ENCODE assay signal across 8 cellular contexts in the genomic region with DNA sequence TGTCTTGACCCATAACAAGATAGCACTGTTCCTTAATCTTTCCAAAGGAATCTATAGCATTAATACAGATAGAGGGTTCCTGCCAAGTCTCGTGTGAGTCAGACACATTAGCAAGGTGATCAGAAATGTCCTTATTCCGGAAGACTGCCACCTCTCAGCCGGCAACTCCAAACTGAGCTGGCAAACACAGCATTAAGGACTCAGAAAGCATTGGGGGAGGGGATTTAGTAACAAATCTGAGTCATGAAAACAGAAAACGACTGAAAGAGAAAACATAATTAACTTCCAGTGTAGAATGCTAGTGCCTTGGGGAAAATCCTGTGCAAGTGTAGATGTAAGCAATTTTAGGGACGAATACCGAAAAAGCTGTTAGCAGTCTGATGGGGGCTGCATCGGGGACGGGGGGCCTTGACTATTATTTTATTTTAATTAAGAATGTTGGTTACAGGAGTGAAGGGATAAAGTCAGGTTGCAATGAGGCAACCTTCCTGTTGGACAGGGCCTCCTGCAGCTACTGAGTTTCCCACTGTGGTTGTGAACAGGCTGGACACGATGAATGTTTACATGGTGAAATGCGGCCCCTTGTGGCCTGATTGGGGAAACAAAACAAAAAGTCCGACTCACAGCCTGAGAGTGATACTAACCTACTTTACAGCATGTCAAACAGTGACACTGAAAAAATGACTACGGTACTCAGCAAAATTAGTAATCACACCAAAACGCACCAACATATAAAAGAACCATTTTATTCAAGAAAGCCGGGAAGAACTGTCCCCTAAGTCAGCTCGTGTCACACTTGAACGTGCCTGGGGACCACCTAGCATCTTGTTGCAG. TPM values are rescaled to one million over a fixed set of nuclear protein-coding genes. Genes with fewer than 3 reads are reported as not detected.
DNase-seq lines count a peak whose midpoint lies in the region; ATAC-seq and TF ChIP-seq lines count a peak whose summit lies in the region.

No MANE protein-coding gene starts in this region.

- peaks cover 10% of the 10 kb centered on the region for H3K27me3 Mint-ChIP-seq in CD8-positive, alpha-beta T cell (ENCODE audit: low read depth)
- H3K27me3 Mint-ChIP-seq in activated T-helper 1 cell treated with anti-CD3 and anti-CD28 coated beads, Interleukin-12 subunit alpha, Interleukin-12 subunit beta, Interleukin-2, Interleukin-4 antibody, amounts not matched to agents 30 ng/mL and 10 ng/mL and 1 ng/mL, durations not matched to agents 14 hours and 24 hours and 36 hours (ENCODE audit: insufficient read depth): peaks cover 7% of the 10 kb centered on the region

- TF ChIP-seq CTCF in CD8-positive, alpha-beta T cell (IDR thresholded peaks at IDR 0.05): peak; percentile 46
- peak; percentile 89 for TF ChIP-seq CTCF in osteoblast (IDR thresholded peaks at IDR 0.05; ENCODE audit: extremely low read depth, low read depth, low read length)

- no peak overlapping the region for H3K27ac Mint-ChIP-seq in CD8-positive, alpha-beta T cell
- no peak overlapping the region for H3K27ac Mint-ChIP-seq in activated T-helper 1 cell treated with anti-CD3 and anti-CD28 coated beads, Interleukin-12 subunit alpha, Interleukin-12 subunit beta, Interleukin-2, Interleukin-4 antibody, amounts not matched to agents 30 ng/mL and 10 ng/mL and 1 ng/mL, durations not matched to agents 14 hours and 24 hours and 36 hours

- DNase-seq in CD8-positive, alpha-beta T cell: peak in 4 of 7 experiments; percentile 9 to 55 (median 22)
- DNase-seq in HT-29 (ENCODE audit: low spot score) (peak; percentile 83), NCI-H748 (lab: John Stamatoyannopoulos, UW; ENCODE audit: unreplicated experiment) (peak; percentile 76), globus pallidus (ENCODE audit: low spot score) (peak; percentile 77), osteoblast (ENCODE audit: insufficient read length, low spot score, missing footprints) (peak; percentile 84)
- peak; percentile 15 for DNase-seq in activated T-helper 1 cell treated with anti-CD3 and anti-CD28 coated beads, Interleukin-12 subunit alpha, Interleukin-12 subunit beta, Interleukin-2, Interleukin-4 antibody, amounts not matched to agents 30 ng/mL and 10 ng/mL and 1 ng/mL, durations not matched to agents 14 hours and 24 hours and 36 hours (ENCODE audit: low spot score)

- H3K4me1 ChIP-seq in CD8-positive, alpha-beta T cell (ENCODE audit: insufficient read depth, low read length): no peaks in the 10 kb centered on the region
- peaks cover 21% of the 10 kb centered on the region for H3K4me1 ChIP-seq in osteoblast (ENCODE audit: insufficient read depth, low read length)

- H3K9me3 ChIP-seq in CD8-positive, alpha-beta T cell (ENCODE audit: low read length): no peaks in the 10 kb centered on the region
- H3K9me3 ChIP-seq in osteoblast (ENCODE audit: low read depth, low read length): no peaks in the 10 kb centered on the region

- intact Hi-C loops in CD8-positive, alpha-beta T cell (cut with DNase I, micrococcal nuclease): loop anchor here in 1 of 2 experiments (1.0 to 2.0 kb wide), 2 partner anchors 392 to 471 kb away; no protein-coding TSS in a partner anchor
- intact Hi-C loops in activated T-helper 1 cell treated with anti-CD3 and anti-CD28 coated beads, Interleukin-12 subunit alpha, Interleukin-12 subunit beta, Interleukin-2, Interleukin-4 antibody, amounts not matched to agents 30 ng/mL and 10 ng/mL and 1 ng/mL, durations not matched to agents 14 hours and 24 hours and 36 hours (cut with micrococcal nuclease): loop anchor here (1.0 to 5.0 kb wide), 3 partner anchors 161 to 472 kb away; no protein-coding TSS in a partner anchor

- CTCF ChIA-PET in CD8-positive, alpha-beta T cell (lab: Charles Lee): interaction anchor here (0.7 to 3.6 kb wide), 11 partner anchors 8 to 472 kb away, joined by 3 to 22 read pairs (median 4); no protein-coding TSS in a partner anchor

- H3K27ac ChIP-seq in CD8-positive, alpha-beta T cell (ENCODE audit: low read depth, low read length): no peak overlapping the region
- H3K27ac ChIP-seq in osteoblast (ENCODE audit: low read depth, low read length): no peak overlapping the region

- H4K20me1 ChIP-seq in osteoblast (ENCODE audit: insufficient read depth, low read length): no peaks in the 10 kb centered on the region

- no peaks in the 10 kb centered on the region for H3K36me3 Mint-ChIP-seq in CD8-positive, alpha-beta T cell
- no peaks in the 10 kb centered on the region for H3K36me3 Mint-ChIP-seq in activated T-helper 1 cell treated with anti-CD3 and anti-CD28 coated beads, Interleukin-12 subunit alpha, Interleukin-12 subunit beta, Interleukin-2, Interleukin-4 antibody, amounts not matched to agents 30 ng/mL and 10 ng/mL and 1 ng/mL, durations not matched to agents 14 hours and 24 hours and 36 hours (ENCODE audit: low read depth)

- no peak overlapping the region for H3K4me3 ChIP-seq in CD8-positive, alpha-beta T cell (ENCODE audit: low read depth, low read length)
- no peak overlapping the region for H3K4me3 ChIP-seq in osteoblast (ENCODE audit: insufficient read depth, low read length)

- no peaks in the 10 kb centered on the region for H3K9me3 Mint-ChIP-seq in CD8-positive, alpha-beta T cell
- no peaks in the 10 kb centered on the region for H3K9me3 Mint-ChIP-seq in activated T-helper 1 cell treated with anti-CD3 and anti-CD28 coated beads, Interleukin-12 subunit alpha, Interleukin-12 subunit beta, Interleukin-2, Interleukin-4 antibody, amounts not matched to agents 30 ng/mL and 10 ng/mL and 1 ng/mL, durations not matched to agents 14 hours and 24 hours and 36 hours

- H3K27me3 ChIP-seq in CD8-positive, alpha-beta T cell (ENCODE audit: insufficient read depth, low read length): no peaks in the 10 kb centered on the region
- no peaks in the 10 kb centered on the region for H3K27me3 ChIP-seq in osteoblast (ENCODE audit: insufficient read depth, low read length)

- H3K36me3 ChIP-seq in CD8-positive, alpha-beta T cell (ENCODE audit: insufficient read depth, low read length): no peaks in the 10 kb centered on the region
- no peaks in the 10 kb centered on the region for H3K36me3 ChIP-seq in osteoblast (ENCODE audit: insufficient read depth, low read length)

- ATAC-seq in CD8-positive, alpha-beta T cell: no peak
- ATAC-seq in GM19035 (IDR thresholded peaks at IDR 0.05; ENCODE audit: unreplicated experiment): peak; percentile 55
- ATAC-seq in GM18861 (IDR thresholded peaks at IDR 0.05; ENCODE audit: unreplicated experiment): no peak

- H2AFZ ChIP-seq in osteoblast (ENCODE audit: low read length): no peak overlapping the region

- H3K79me2 ChIP-seq in osteoblast (ENCODE audit: insufficient read depth, low read length): no peaks in the 10 kb centered on the region

- peaks cover 3% of the 10 kb centered on the region for H3K4me1 Mint-ChIP-seq in CD8-positive, alpha-beta T cell (ENCODE audit: low read depth)
- H3K4me1 Mint-ChIP-seq in activated T-helper 1 cell treated with anti-CD3 and anti-CD28 coated beads, Interleukin-12 subunit alpha, Interleukin-12 subunit beta, Interleukin-2, Interleukin-4 antibody, amounts not matched to agents 30 ng/mL and 10 ng/mL and 1 ng/mL, durations not matched to agents 14 hours and 24 hours and 36 hours (ENCODE audit: low read depth): no peaks in the 10 kb centered on the region

- POLR2A ChIA-PET in CD8-positive, alpha-beta T cell (lab: Charles Lee): no interaction called here

- no peak overlapping the region for H3K4me3 Mint-ChIP-seq in CD8-positive, alpha-beta T cell
- H3K4me3 Mint-ChIP-seq in activated T-helper 1 cell treated with anti-CD3 and anti-CD28 coated beads, Interleukin-12 subunit alpha, Interleukin-12 subunit beta, Interleukin-2, Interleukin-4 antibody, amounts not matched to agents 30 ng/mL and 10 ng/mL and 1 ng/mL, durations not matched to agents 14 hours and 24 hours and 36 hours: no peak overlapping the region

- peak overlapping the region; percentile 46 for H3K4me2 ChIP-seq in osteoblast (ENCODE audit: insufficient read depth, low read length)

RNA-seq across cellular contexts. Expression of gene MIS18A, which starts 20.7 kb away (rescaled TPM):
- total RNA-seq in CD8-positive, alpha-beta T cell: 1 to 10 TPM; 3.7 to 5.1 TPM
- 9.0 and 9.4 TPM in 2 replicates for total RNA-seq in HT-29 (2014; rRNA removed; shearing (Covaris generic))
- 26.8 and 27.5 TPM in 2 replicates for total RNA-seq in activated T-helper 1 cell treated with anti-CD3 and anti-CD28 coated beads, Interleukin-12 subunit alpha, Interleukin-12 subunit beta, Interleukin-2, Interleukin-4 antibody, amounts not matched to agents 30 ng/mL and 10 ng/mL and 1 ng/mL, durations not matched to agents 14 hours and 24 hours and 36 hours
- 3.8 and 4.3 TPM in 2 replicates for total RNA-seq in osteoblast

RNA-seq across cellular contexts. Expression of gene MRAP, which starts 40.5 kb away (rescaled TPM):
- not detected for total RNA-seq in CD8-positive, alpha-beta T cell
- not detected in 2 replicates for total RNA-seq in HT-29 (2014; rRNA removed; shearing (Covaris generic))
- total RNA-seq in activated T-helper 1 cell treated with anti-CD3 and anti-CD28 coated beads, Interleukin-12 subunit alpha, Interleukin-12 subunit beta, Interleukin-2, Interleukin-4 antibody, amounts not matched to agents 30 ng/mL and 10 ng/mL and 1 ng/mL, durations not matched to agents 14 hours and 24 hours and 36 hours: not detected in 2 replicates
- total RNA-seq in osteoblast: 0.59 and 0.72 TPM in 2 replicates

Comparison
In these comparisons a context has a peak if more than half of its experiments do, and no peak if none do; other contexts are left out.
1. DNase-seq: peak in every context shown above with its lines; median percentile 84 in osteoblast; 83 in HT-29; 77 in globus pallidus; 76 in NCI-H748; 22 in CD8-positive, alpha-beta T cell; 15 in activated T-helper 1 cell treated with anti-CD3 and anti-CD28 coated beads, Interleukin-12 subunit alpha, Interleukin-12 subunit beta, Interleukin-2, Interleukin-4 antibody, amounts not matched to agents 30 ng/mL and 10 ng/mL and 1 ng/mL, durations not matched to agents 14 hours and 24 hours and 36 hours.